7 cellular contexts compared by ENCODE assay signal in the genomic region with DNA sequence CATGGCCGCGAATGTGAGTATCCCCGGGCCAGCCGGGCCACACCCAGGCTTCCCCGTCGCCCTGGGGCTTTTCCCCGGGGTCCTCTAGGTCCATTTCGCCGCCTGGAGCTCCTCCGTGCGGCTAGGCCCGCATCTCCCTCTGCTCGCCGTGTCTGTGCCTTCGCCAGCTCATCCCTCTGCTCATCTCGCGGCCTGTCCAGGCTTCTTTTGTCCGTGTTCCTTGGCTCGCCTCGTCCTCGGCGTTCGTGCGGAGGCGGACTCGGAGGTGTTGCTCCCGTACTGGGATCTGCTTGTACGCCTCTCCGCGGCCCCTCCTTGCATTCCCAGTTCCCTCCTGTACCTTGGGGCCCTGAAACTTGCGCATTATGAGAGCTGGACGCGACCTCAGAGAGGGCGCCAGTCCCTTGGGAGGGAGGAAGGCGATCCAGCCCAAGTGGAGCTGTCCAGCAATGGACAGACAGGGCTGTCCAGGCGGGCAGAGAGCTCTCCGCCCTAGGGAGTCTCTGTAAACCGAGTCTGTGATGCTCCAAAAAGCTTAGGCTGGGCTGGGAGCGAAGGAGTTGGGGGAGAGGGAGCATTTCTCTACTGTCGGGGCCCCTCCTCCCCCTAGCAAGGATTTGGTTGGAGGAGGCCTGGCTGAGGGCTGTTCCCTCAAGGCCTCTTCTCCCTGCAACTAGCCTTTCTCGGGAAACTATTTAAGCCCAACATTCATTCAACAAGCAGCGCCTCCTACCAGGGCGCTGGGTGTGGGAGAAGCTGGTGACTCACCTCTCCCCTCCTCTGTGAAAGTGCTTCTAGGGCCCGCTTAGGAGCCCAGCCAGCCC. TPM values are rescaled to one million over a fixed set of nuclear protein-coding genes. Genes with fewer than 3 reads are reported as not detected.
DNase-seq lines count a peak whose midpoint lies in the region; ATAC-seq lines count a peak whose summit lies in the region.

No MANE protein-coding gene starts in this region.

- H3K4me1 ChIP-seq in mesenchymal stem cell (ENCODE audit: control insufficient read depth, insufficient read depth, low read depth, low read length), result peaks cover 19% of the 10 kb centered on the region

- H3K27me3 ChIP-seq in mesenchymal stem cell (ENCODE audit: control insufficient read depth in 1 of 2, insufficient read depth in 1 of 2, low read length in 2 of 2), result no peaks in the 10 kb centered on the region

- peak; percentile 80 for DNase-seq in NCI-H1092 treated with DMSO at 0.1 percent for 48 hours (lab: John Stamatoyannopoulos, UW)
- DNase-seq in activated CD4-positive, alpha-beta T cell treated with anti-CD3 and anti-CD28 coated beads, Interleukin-2, amount 50 U/mL, for 1 hour, result peak; percentile 58
- peak; percentile 48 for DNase-seq in effector CD4-positive, alpha-beta T cell
- DNase-seq in mesenchymal stem cell, result peak; percentile 95
- DNase-seq in stimulated activated CD8-positive, alpha-beta memory T cell treated with anti-CD3 and anti-CD28 coated beads, Interleukin-12 subunit alpha, Interleukin-12 subunit beta, amount 100 ng/mL, for 1 hour (ENCODE audit: low read depth), result peak; percentile 39

- peaks cover 25 to 54% of the 10 kb centered on the region in 2 experiments for H3K36me3 ChIP-seq in mesenchymal stem cell (ENCODE audit: control insufficient read depth in 1 of 2, insufficient read depth in 2 of 2, low read depth in 1 of 2, low read length in 2 of 2)

- H2BK15ac ChIP-seq in mesenchymal stem cell (ENCODE audit: low read depth, poor library complexity, severe bottlenecking), result no peak overlapping the region

- peak overlapping the region; percentile 91 to 100 for H3K4me3 ChIP-seq in mesenchymal stem cell (ENCODE audit: insufficient read depth in 1 of 2, low read depth in 1 of 2, low read length in 2 of 2)

- peak overlapping the region; percentile 91 for H3K27ac ChIP-seq in mesenchymal stem cell (ENCODE audit: low read length, poor library complexity, severe bottlenecking)

- peak overlapping the region; percentile 32 to 73 for H3K4ac ChIP-seq in mesenchymal stem cell (ENCODE audit: low read depth in 1 of 2, low read length in 2 of 2)

- H3K4me2 ChIP-seq in mesenchymal stem cell (ENCODE audit: low read length, poor library complexity, severe bottlenecking), result peak overlapping the region; percentile 85

- no peaks in the 10 kb centered on the region for H3K9me3 ChIP-seq in mesenchymal stem cell (ENCODE audit: control insufficient read depth, low read length)

- H2BK120ac ChIP-seq in mesenchymal stem cell (ENCODE audit: low read depth, low read length), result peak overlapping the region; percentile 45

- H4K8ac ChIP-seq in mesenchymal stem cell (ENCODE audit: low read length), result peak overlapping the region; percentile 68

- peak overlapping the region in 1 of 2 experiments; percentile 80 for H3K23ac ChIP-seq in mesenchymal stem cell (ENCODE audit: low read length in 2 of 2)

- H3K9ac ChIP-seq in mesenchymal stem cell (ENCODE audit: low read length), result peak overlapping the region; percentile 99

- WGBS in mesenchymal stem cell, result under 1% methylated on average over 41 of the region's 44 CpGs

- peak overlapping the region; percentile 2 for H2BK5ac ChIP-seq in mesenchymal stem cell (ENCODE audit: low read depth, low read length, poor library complexity, severe bottlenecking)

- H3K79me1 ChIP-seq in mesenchymal stem cell (replicated peaks; ENCODE audit: low read length, poor library complexity, severe bottlenecking), result peaks cover 45% of the 10 kb centered on the region

- H4K91ac ChIP-seq in mesenchymal stem cell (ENCODE audit: low read length), result peak overlapping the region; percentile 61

- peak overlapping the region; percentile 75 to 94 for H3K18ac ChIP-seq in mesenchymal stem cell (ENCODE audit: low read depth in 1 of 2, low read length in 2 of 2)

- ATAC-seq in GM18508 (IDR thresholded peaks at IDR 0.05; ENCODE audit: insufficient read depth, unreplicated experiment), result peak; percentile 20
- peak; percentile 32 for ATAC-seq in HG02642 (IDR thresholded peaks at IDR 0.05; ENCODE audit: poor library complexity, unreplicated experiment)

- H3K14ac ChIP-seq in mesenchymal stem cell (ENCODE audit: low read length in 2 of 2), result peak overlapping the region in 1 of 2 experiments; percentile 94

- no peak overlapping the region for H2AK5ac ChIP-seq in mesenchymal stem cell (ENCODE audit: low read length, severe bottlenecking)

- peak overlapping the region; percentile 89 for H2AFZ ChIP-seq in mesenchymal stem cell (ENCODE audit: low read depth, low read length)

- peak overlapping the region in 1 of 2 experiments; percentile 2 for H2BK12ac ChIP-seq in mesenchymal stem cell (ENCODE audit: low read length in 2 of 2)

RNA-seq across cellular contexts. Expression of gene TMEM43, which starts 0.6 kb away (rescaled TPM):
- polyA plus RNA-seq in mesenchymal stem cell (2013, experiment 1 of 2), result 59.7 TPM
- polyA plus RNA-seq in mesenchymal stem cell (2013, experiment 2 of 2), result 60.6 TPM

RNA-seq across cellular contexts. Expression of gene CHCHD4, which starts 0.7 kb away (rescaled TPM):
- 8.1 TPM for polyA plus RNA-seq in mesenchymal stem cell (2013, experiment 1 of 2)
- 8.2 TPM for polyA plus RNA-seq in mesenchymal stem cell (2013, experiment 2 of 2)

RNA-seq across cellular contexts. Expression of gene XPC, which starts 53.0 kb away (rescaled TPM):
- 16.7 TPM for polyA plus RNA-seq in mesenchymal stem cell (2013, experiment 1 of 2)
- 16.5 TPM for polyA plus RNA-seq in mesenchymal stem cell (2013, experiment 2 of 2)

RNA-seq across cellular contexts. Expression of gene LSM3, which starts 53.2 kb away (rescaled TPM):
- 14.3 TPM for polyA plus RNA-seq in mesenchymal stem cell (2013, experiment 1 of 2)
- polyA plus RNA-seq in mesenchymal stem cell (2013, experiment 2 of 2), result 14.7 TPM

Comparison
In these comparisons a context has a peak if more than half of its experiments do, and no peak if none do; other contexts are left out.
1. Peak in every context shown above with its lines: DNase-seq, ATAC-seq, H3K4me3 ChIP-seq and H3K27ac ChIP-seq.
2. DNase-seq: peak in every context shown above with its lines; median percentile 95 in mesenchymal stem cell; 80 in NCI-H1092 treated with DMSO at 0.1 percent for 48 hours; 58 in activated CD4-positive, alpha-beta T cell treated with anti-CD3 and anti-CD28 coated beads, Interleukin-2, amount 50 U/mL, for 1 hour; 48 in effector CD4-positive, alpha-beta T cell; 39 in stimulated activated CD8-positive, alpha-beta memory T cell treated with anti-CD3 and anti-CD28 coated beads, Interleukin-12 subunit alpha, Interleukin-12 subunit beta, amount 100 ng/mL, for 1 hour.